In the genomic region with DNA sequence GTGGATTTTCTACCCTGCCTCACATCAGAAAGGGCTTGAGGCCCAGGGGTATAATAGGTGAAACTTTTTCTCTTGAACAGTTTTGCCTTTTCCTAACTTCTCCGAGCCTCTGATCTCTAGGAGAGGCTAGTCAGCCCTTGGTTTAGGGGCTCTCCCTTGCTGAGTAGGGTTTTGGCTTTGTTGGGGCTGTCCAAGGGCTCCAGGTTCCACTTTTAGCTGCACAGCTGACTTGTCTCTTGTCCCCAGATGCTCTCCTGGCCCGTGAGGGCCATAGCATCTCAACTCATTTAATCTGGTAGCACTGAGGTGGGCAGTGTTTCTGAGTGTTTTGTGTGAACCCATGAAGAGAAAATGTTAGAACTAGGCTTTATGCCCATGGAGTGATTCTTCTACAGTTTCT, we compare ENCODE assay signal across 20 cellular contexts.
"Had no signal": no experiment of that assay in that cellular context is flagged by ENCODE, and none has a peak within 500 bp of the region (broad histone marks: within the 10 kb centered on the region; RNA-seq: fewer than 3 reads in every experiment).

No MANE protein-coding gene starts in this region.

- H3K4me3 ChIP-seq: breast epithelium, mucosa of descending colon, transverse colon had no signal

- H3K27me3 Mint-ChIP-seq: activated CD8-positive, alpha-beta T cell treated with anti-CD3 and anti-CD28 coated beads for 36 hours; activated naive CD8-positive, alpha-beta T cell treated with anti-CD3 and anti-CD28 coated beads, Interleukin-2, amount 10 ng/mL, durations not matched to agents 7 days and 5 days; naive thymus-derived CD8-positive, alpha-beta T cell had no signal

- H3K4me3 Mint-ChIP-seq: activated CD8-positive, alpha-beta T cell treated with anti-CD3 and anti-CD28 coated beads for 36 hours; activated naive CD8-positive, alpha-beta T cell treated with anti-CD3 and anti-CD28 coated beads, Interleukin-2, amount 10 ng/mL, durations not matched to agents 7 days and 5 days; activated T-helper 1 cell treated with anti-CD3 and anti-CD28 coated beads, Interleukin-12 subunit alpha, Interleukin-12 subunit beta, Interleukin-2, Interleukin-4 antibody, amounts not matched to agents 30 ng/mL and 10 ng/mL and 1 ng/mL, durations not matched to agents 14 hours and 24 hours and 36 hours; naive thymus-derived CD8-positive, alpha-beta T cell; T-helper 1 cell treated with Interleukin-12 subunit alpha and Interleukin-12 subunit beta and Interleukin-4 antibody, amounts not matched to agents 30 μg/mL and 1 μg/mL, for 36 hours; WTC11 had no signal

- DNase-seq: activated CD4-positive, alpha-beta T cell treated with anti-CD3 and anti-CD28 coated beads for 4 hours; activated CD8-positive, alpha-beta memory T cell treated with anti-CD3 and anti-CD28 coated beads, Interleukin-2, amount 50 U/mL, for 48 hours; activated CD8-positive, alpha-beta T cell treated with anti-CD3 and anti-CD28 coated beads for 36 hours; activated naive CD4-positive, alpha-beta T cell; activated naive CD8-positive, alpha-beta T cell treated with anti-CD3 and anti-CD28 coated beads, Interleukin-2, amount 10 ng/mL, durations not matched to agents 7 days and 5 days; anterior cingulate cortex; erythroblast; mucosa of descending colon; naive thymus-derived CD8-positive, alpha-beta T cell; posterior cingulate gyrus; right cardiac atrium; small intestine; stimulated activated CD4-positive, alpha-beta T cell treated with anti-CD3 and anti-CD28 coated beads, Interleukin-4, amount 100 ng/mL, for 24 hours; stimulated activated naive CD4-positive, alpha-beta T cell; transverse colon had no signal

- H3K27ac Mint-ChIP-seq: activated CD8-positive, alpha-beta T cell treated with anti-CD3 and anti-CD28 coated beads for 36 hours; activated naive CD8-positive, alpha-beta T cell treated with anti-CD3 and anti-CD28 coated beads, Interleukin-2, amount 10 ng/mL, durations not matched to agents 7 days and 5 days; activated T-helper 1 cell treated with anti-CD3 and anti-CD28 coated beads, Interleukin-12 subunit alpha, Interleukin-12 subunit beta, Interleukin-2, Interleukin-4 antibody, amounts not matched to agents 30 ng/mL and 10 ng/mL and 1 ng/mL, durations not matched to agents 14 hours and 24 hours and 36 hours; T-helper 1 cell treated with Interleukin-12 subunit alpha and Interleukin-12 subunit beta and Interleukin-4 antibody, amounts not matched to agents 30 μg/mL and 1 μg/mL, for 36 hours; WTC11 had no signal

- H3K27me3 ChIP-seq: breast epithelium, transverse colon had no signal

- H3K27ac ChIP-seq: transverse colon had no signal

- FAIRE-seq: small intestine had no signal

- H3K9me3 Mint-ChIP-seq: activated CD8-positive, alpha-beta T cell treated with anti-CD3 and anti-CD28 coated beads for 36 hours; activated naive CD8-positive, alpha-beta T cell treated with anti-CD3 and anti-CD28 coated beads, Interleukin-2, amount 10 ng/mL, durations not matched to agents 7 days and 5 days; activated T-helper 1 cell treated with anti-CD3 and anti-CD28 coated beads, Interleukin-12 subunit alpha, Interleukin-12 subunit beta, Interleukin-2, Interleukin-4 antibody, amounts not matched to agents 30 ng/mL and 10 ng/mL and 1 ng/mL, durations not matched to agents 14 hours and 24 hours and 36 hours; naive thymus-derived CD8-positive, alpha-beta T cell; T-helper 1 cell treated with Interleukin-12 subunit alpha and Interleukin-12 subunit beta and Interleukin-4 antibody, amounts not matched to agents 30 μg/mL and 1 μg/mL, for 36 hours had no signal

- H3K4me1 ChIP-seq: breast epithelium had no signal

- H3K36me3 ChIP-seq: breast epithelium, transverse colon had no signal

- H3K9me3 ChIP-seq: breast epithelium, mucosa of descending colon, transverse colon had no signal

- ATAC-seq: activated CD8-positive, alpha-beta T cell treated with anti-CD3 and anti-CD28 coated beads for 36 hours; left lobe of liver; mucosa of descending colon; naive thymus-derived CD8-positive, alpha-beta T cell; right cardiac atrium; WTC11 had no signal
